ENCODE assay signal across 9 cellular contexts in genomic region chr9:112029921-112030444, GRCh38.
DNase-seq lines count a peak whose midpoint lies in the region; TF ChIP-seq lines count a peak whose summit lies in the region.
"Had no signal": no experiment of that assay in that cellular context is flagged by ENCODE, and none has a peak within 500 bp of the region (broad histone marks: within the 10 kb centered on the region; RNA-seq: fewer than 3 reads in every experiment).

No MANE protein-coding gene starts in this region.

- H3K4me3 Mint-ChIP-seq in H9, result no peak overlapping the region

- no peaks in the 10 kb centered on the region for H3K9me3 Mint-ChIP-seq in H9

- H4K8ac ChIP-seq in H9 (replicated peaks; ENCODE audit: insufficient read length, low read depth, low read length), result no peak overlapping the region

- H3K9ac ChIP-seq in H9 (ENCODE audit: extremely low read depth, insufficient read length, low read length), result no peak overlapping the region

- WGBS in H9 (ENCODE audit: extremely low coverage, insufficient read length, low lambda C conversion rate), result no CpG with 5 or more reads among the region's 3 CpGs
- WGBS in spleen, 5 donors, result 34 to 56% (median 44%) methylated on average over 3 of the region's 3 CpGs

- H2AFZ ChIP-seq in H9 (ENCODE audit: low read length), result no peak overlapping the region

- no peak overlapping the region for H2AK5ac ChIP-seq in H9 (ENCODE audit: insufficient read length, low read length)

- H3K4me2 ChIP-seq in H9 (ENCODE audit: insufficient read depth, insufficient read length, low read length), result no peak overlapping the region

- no peak overlapping the region for H2BK5ac ChIP-seq in H9 (ENCODE audit: insufficient read length, low read length)

- no peak overlapping the region for H3T11ph ChIP-seq in H9 (ENCODE audit: low read length)

- no peak overlapping the region for H4K5ac ChIP-seq in H9 (ENCODE audit: insufficient read length, low read depth, low read length)

- no peak overlapping the region for H3K56ac ChIP-seq in H9 (ENCODE audit: insufficient read length, low read depth, low read length)

- H3K79me2 ChIP-seq in H9 (ENCODE audit: insufficient read depth, low read length), result no peaks in the 10 kb centered on the region

- H3K27me3 Mint-ChIP-seq in H9 (ENCODE audit: low read depth), result no peaks in the 10 kb centered on the region

- H3K4me1 ChIP-seq in H9 (ENCODE audit: insufficient read depth, low read length) (0 out of 2 replicates have a peak, but pooled peaks cover 3% of the 10 kb centered on the region), spleen (peaks cover 34 to 75% (median 61%) of the 10 kb centered on the region in 6 donors)

- TF ChIP-seq CTCF in H9 (conservative IDR thresholded peaks at IDR 0.05) (no peak), foreskin fibroblast (IDR thresholded peaks at IDR 0.05; ENCODE audit: low read depth, low read length) (no peak), spleen (IDR thresholded peaks at IDR 0.05 in 8 of 11, conservative IDR thresholded peaks at IDR 0.05 in 3 of 11) (no peak), GM13977 (IDR thresholded peaks at IDR 0.05; ENCODE audit: extremely low read depth, insufficient read depth, missing control alignments) (no peak)

- H3K23ac ChIP-seq in H9 (ENCODE audit: insufficient read length, low read depth, low read length), result no peak overlapping the region

- no peak overlapping the region for H2BK20ac ChIP-seq in H9 (ENCODE audit: low read depth, low read length, poor library complexity, severe bottlenecking)

- H3K27me3 ChIP-seq in H9 (ENCODE audit: insufficient read depth, low read length) (no peaks in the 10 kb centered on the region; the same call in 1 of the 2 replicates), spleen (replicated peaks in 1 of 7) (no peaks in the 10 kb centered on the region)

- no peaks in the 10 kb centered on the region for H3K36me3 ChIP-seq in spleen

- no peaks in the 10 kb centered on the region for H3K79me1 ChIP-seq in H9 (ENCODE audit: insufficient read depth, low read depth, low read length, poor library complexity, severe bottlenecking)

- no peak overlapping the region for H3K4ac ChIP-seq in H9 (ENCODE audit: low read depth, low read length)

- H2BK120ac ChIP-seq in H9 (ENCODE audit: low read depth, low read length, poor library complexity, severe bottlenecking), result no peak overlapping the region

- peaks cover 8% of the 10 kb centered on the region in 2 experiments for H3K4me1 Mint-ChIP-seq in H9

- H3K14ac ChIP-seq in H9 (ENCODE audit: insufficient read depth, low read length), result no peak overlapping the region

- H4K91ac ChIP-seq in H9 (ENCODE audit: insufficient read length, low read depth, low read length), result no peak overlapping the region

- no peak overlapping the region for H2BK15ac ChIP-seq in H9 (ENCODE audit: low read depth, low read length)

- H3K9me3 ChIP-seq in H9 (ENCODE audit: control insufficient read depth, low read depth, low read length) (no peaks in the 10 kb centered on the region), spleen (no peaks in the 10 kb centered on the region)

- peak overlapping the region in 2 of 3 experiments; percentile 0 to 27; a peak in 3 of 7 replicates for H3K27ac Mint-ChIP-seq in H9

- no peak for TF ChIP-seq POLR2A in spleen (IDR thresholded peaks at IDR 0.05)

- in situ Hi-C loops in GM13977 (cut with MboI; ENCODE audit: low pct_unique_long_range_greater_than_20kb, low sequenced_read_pairs, unreplicated experiment), result no loop called here

- H3K23me2 ChIP-seq in H9 (ENCODE audit: insufficient read length, low read depth, low read length, poor library complexity, severe bottlenecking), result no peaks in the 10 kb centered on the region

- H3K4me3 ChIP-seq in foreskin fibroblast (ENCODE audit: low read depth in 1 of 2, low read length in 2 of 2), result no peak overlapping the region
- no peak overlapping the region for H3K4me3 ChIP-seq in spleen

- intact Hi-C loops in spleen (cut with DNase I; ENCODE audit: low total_unique reads), result no loop called here

- H3K36me3 Mint-ChIP-seq in H9 (ENCODE audit: insufficient read depth in 1 of 3, low read depth in 3 of 3), result no peaks in the 10 kb centered on the region

- no peaks in the 10 kb centered on the region for H4K20me1 ChIP-seq in H9 (ENCODE audit: control insufficient read depth, insufficient read depth, insufficient read length)

- no peak overlapping the region for H3K18ac ChIP-seq in H9 (ENCODE audit: insufficient read length, low read depth, low read length)

- H3K27ac ChIP-seq in H9 (ENCODE audit: insufficient read length, low read depth, low read length), result no peak overlapping the region
- peak overlapping the region in 7 of 8 donors; percentile 49 to 80 (median 75) for H3K27ac ChIP-seq in spleen
- H3K27ac ChIP-seq: HL-60 had no signal

- no peak overlapping the region for H2BK12ac ChIP-seq in H9 (ENCODE audit: insufficient read length, low read depth, low read length)

- DNase-seq in H9 (no peak), SW480 (ENCODE audit: low spot score) (peak; percentile 93), foreskin fibroblast (peak; percentile 62 to 65), spleen (no peak), AG20443 (ENCODE audit: low spot score) (no peak), GM13977 (ENCODE audit: low spot score) (no peak)
- no peak for DNase-seq in central memory CD4-positive, alpha-beta T cell
- DNase-seq: stimulated activated CD4-positive, alpha-beta T cell treated with anti-CD3 and anti-CD28 coated beads, Interleukin-4, amount 100 ng/mL, for 1 hour had no signal

Comparison
In these comparisons a context has a peak if more than half of its experiments do, and no peak if none do; other contexts are left out.
1. DNase-seq: peak in SW480 (single experiment) and foreskin fibroblast (2 of 2); none in H9 (single experiment), spleen (single experiment), AG20443 (single experiment), GM13977 (single experiment) and central memory CD4-positive, alpha-beta T cell (single experiment).